In genomic region chr7:91940171-91940570, GRCh38 we compare ENCODE assay signal across 7 cellular contexts. TPM values are rescaled to one million over a fixed set of nuclear protein-coding genes. Genes with fewer than 3 reads are reported as not detected.
DNase-seq lines count a peak whose midpoint lies in the region; ATAC-seq, FAIRE-seq and TF ChIP-seq lines count a peak whose summit lies in the region.

No MANE protein-coding gene starts in this region.

- H3K4me3 Mint-ChIP-seq in activated CD8-positive, alpha-beta T cell treated with anti-CD3 and anti-CD28 coated beads for 36 hours: peak overlapping the region; percentile 80
- peak overlapping the region; percentile 91 to 100 (median 96) for H3K4me3 Mint-ChIP-seq in naive thymus-derived CD8-positive, alpha-beta T cell

- H3K27me3 Mint-ChIP-seq in activated CD8-positive, alpha-beta T cell treated with anti-CD3 and anti-CD28 coated beads for 36 hours: no peaks in the 10 kb centered on the region
- no peaks in the 10 kb centered on the region for H3K27me3 Mint-ChIP-seq in naive thymus-derived CD8-positive, alpha-beta T cell

- peak overlapping the region; percentile 95 for H3K27ac Mint-ChIP-seq in activated CD8-positive, alpha-beta T cell treated with anti-CD3 and anti-CD28 coated beads for 36 hours
- peak overlapping the region; percentile 90 to 100 (median 98) for H3K27ac Mint-ChIP-seq in naive thymus-derived CD8-positive, alpha-beta T cell

- peaks cover 28% of the 10 kb centered on the region for H3K4me1 Mint-ChIP-seq in activated CD8-positive, alpha-beta T cell treated with anti-CD3 and anti-CD28 coated beads for 36 hours (ENCODE audit: low read depth)
- peaks cover 16 to 49% (median 40%) of the 10 kb centered on the region in 4 donors for H3K4me1 Mint-ChIP-seq in naive thymus-derived CD8-positive, alpha-beta T cell

- no peaks in the 10 kb centered on the region for H3K9me3 Mint-ChIP-seq in activated CD8-positive, alpha-beta T cell treated with anti-CD3 and anti-CD28 coated beads for 36 hours
- H3K9me3 Mint-ChIP-seq in naive thymus-derived CD8-positive, alpha-beta T cell: no peaks in the 10 kb centered on the region

- DNase-seq in GM03348 (ENCODE audit: low spot score): peak; percentile 36
- DNase-seq in HCEC 1CT: peak; percentile 34
- peak; percentile 51 for DNase-seq in NCI-H1105 treated with DMSO at 0.1 percent for 48 hours (lab: John Stamatoyannopoulos, UW)
- DNase-seq in activated CD8-positive, alpha-beta T cell treated with anti-CD3 and anti-CD28 coated beads for 36 hours: peak; percentile 56
- peak; percentile 18 for DNase-seq in fibroblast of gingiva (ENCODE audit: low read depth)
- DNase-seq in naive thymus-derived CD8-positive, alpha-beta T cell: peak in 8 of 10 donors; percentile 10 to 66 (median 35)
- peak; percentile 55 for DNase-seq in urothelium cell line (ENCODE audit: low spot score)

- no peaks in the 10 kb centered on the region for H3K36me3 Mint-ChIP-seq in activated CD8-positive, alpha-beta T cell treated with anti-CD3 and anti-CD28 coated beads for 36 hours (ENCODE audit: low read depth)
- no peaks in the 10 kb centered on the region for H3K36me3 Mint-ChIP-seq in naive thymus-derived CD8-positive, alpha-beta T cell

- intact Hi-C loops in activated CD8-positive, alpha-beta T cell treated with anti-CD3 and anti-CD28 coated beads for 36 hours (cut with micrococcal nuclease): no loop called here

- CTCF ChIA-PET in activated CD8-positive, alpha-beta T cell treated with anti-CD3 and anti-CD28 coated beads for 36 hours (lab: Charles Lee): interaction anchor here (1.3 to 3.8 kb wide), 3 partner anchors 13 to 60 kb away, joined by 3 to 19 read pairs (median 17); partner anchors contain the start of gene MTERF1

- no peak for FAIRE-seq in urothelium cell line (lab: Jason Lieb, UNC)

- POLR2A ChIA-PET in activated CD8-positive, alpha-beta T cell treated with anti-CD3 and anti-CD28 coated beads for 36 hours (lab: Charles Lee): interaction anchor here (0.8 to 2.0 kb wide), 6 partner anchors 8 to 507 kb away, joined by 3 to 7 read pairs (median 4); partner anchors contain the start of genes CYP51A1 and GATAD1
- POLR2A ChIA-PET in naive thymus-derived CD8-positive, alpha-beta T cell (lab: Charles Lee): interaction anchor here (0.5 to 3.1 kb wide), 10 partner anchors 8 to 588 kb away, joined by 3 to 23 read pairs (median 6); partner anchors contain the start of genes ANKIB1, CYP51A1, GATAD1 and KRIT1

- no peak for TF ChIP-seq CTCF in activated CD8-positive, alpha-beta T cell treated with anti-CD3 and anti-CD28 coated beads for 36 hours (IDR thresholded peaks at IDR 0.05)

- ATAC-seq in activated CD8-positive, alpha-beta T cell treated with anti-CD3 and anti-CD28 coated beads for 36 hours: peak; percentile 17
- ATAC-seq in naive thymus-derived CD8-positive, alpha-beta T cell: peak; percentile 14 to 24

RNA-seq across cellular contexts. Expression of gene AKAP9, which starts 0.5 kb away (rescaled TPM):
- total RNA-seq in activated CD8-positive, alpha-beta T cell treated with anti-CD3 and anti-CD28 coated beads for 36 hours: 10 to 100 TPM; 24.8 to 28.4 TPM
- total RNA-seq in naive thymus-derived CD8-positive, alpha-beta T cell: 10 to 100 TPM; 89.2 to 90.3 TPM
- polyA plus RNA-seq in naive thymus-derived CD8-positive, alpha-beta T cell: 10 to 100 TPM; 11.1 to 40.8 (median 20.4) TPM

RNA-seq across cellular contexts. Expression of gene MTERF1, which starts 59.7 kb away (rescaled TPM):
- 10 to 100 TPM; 15.9 to 16.9 TPM for total RNA-seq in activated CD8-positive, alpha-beta T cell treated with anti-CD3 and anti-CD28 coated beads for 36 hours
- total RNA-seq in naive thymus-derived CD8-positive, alpha-beta T cell: 10 to 100 TPM; 33.2 to 33.7 TPM
- 10 to 100 TPM in 1 of 3 donors, 1 to 10 TPM in 2; 8.0 to 12.1 (median 9.7) TPM for polyA plus RNA-seq in naive thymus-derived CD8-positive, alpha-beta T cell

Comparison
In these comparisons a context has a peak if more than half of its experiments do, and no peak if none do; other contexts are left out.
1. Peak in every context shown above with its lines: DNase-seq and ATAC-seq.